Comparison of ENCODE assay signal across 8 cellular contexts in the genomic region with DNA sequence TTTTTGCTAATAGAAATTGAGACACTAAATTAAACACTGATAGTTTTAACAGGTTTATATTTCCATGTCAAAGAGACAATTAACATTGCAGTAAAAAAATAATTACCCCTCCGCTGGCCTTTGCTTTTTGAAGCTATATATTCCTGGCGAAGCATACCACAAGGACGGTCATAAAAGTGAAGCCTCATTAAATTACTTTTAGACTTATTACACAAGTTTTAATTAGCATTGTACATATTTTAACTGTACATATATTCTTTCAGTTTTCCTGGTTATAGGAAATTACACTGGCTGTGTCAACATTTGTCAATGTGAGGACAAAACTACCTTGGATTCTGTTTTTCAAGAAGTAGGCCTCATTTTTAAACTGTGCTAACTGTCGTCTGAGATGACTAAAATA. TPM values are rescaled to one million over a fixed set of nuclear protein-coding genes. Genes with fewer than 3 reads are reported as not detected.
DNase-seq lines count a peak whose midpoint lies in the region; ATAC-seq and TF ChIP-seq lines count a peak whose summit lies in the region.

No MANE protein-coding gene starts in this region.

- H3K27me3 ChIP-seq in CD8-positive, alpha-beta T cell (ENCODE audit: insufficient read depth, low read length) = peaks cover 28% of the 10 kb centered on the region
- peaks cover 10% of the 10 kb centered on the region for H3K27me3 ChIP-seq in kidney epithelial cell (ENCODE audit: control insufficient read depth, insufficient read depth, low read length)
- H3K27me3 ChIP-seq in effector memory CD4-positive, alpha-beta T cell (replicated peaks; ENCODE audit: control insufficient read depth, insufficient read depth, low read length, poor library complexity, severe bottlenecking) = peaks cover 5% of the 10 kb centered on the region

- peaks cover 14% of the 10 kb centered on the region for H3K4me1 Mint-ChIP-seq in CD8-positive, alpha-beta T cell (ENCODE audit: low read depth)
- peaks cover 13% of the 10 kb centered on the region for H3K4me1 Mint-ChIP-seq in activated CD8-positive, alpha-beta T cell treated with anti-CD3 and anti-CD28 coated beads for 36 hours (ENCODE audit: low read depth)

- H3K27ac Mint-ChIP-seq in CD8-positive, alpha-beta T cell = no peak overlapping the region
- H3K27ac Mint-ChIP-seq in activated CD8-positive, alpha-beta T cell treated with anti-CD3 and anti-CD28 coated beads for 36 hours = no peak overlapping the region

- H3K27me3 Mint-ChIP-seq in CD8-positive, alpha-beta T cell (ENCODE audit: low read depth) = peaks cover 41% of the 10 kb centered on the region
- peaks cover 55% of the 10 kb centered on the region for H3K27me3 Mint-ChIP-seq in activated CD8-positive, alpha-beta T cell treated with anti-CD3 and anti-CD28 coated beads for 36 hours

- no peaks in the 10 kb centered on the region for H3K9me3 Mint-ChIP-seq in CD8-positive, alpha-beta T cell
- H3K9me3 Mint-ChIP-seq in activated CD8-positive, alpha-beta T cell treated with anti-CD3 and anti-CD28 coated beads for 36 hours = no peaks in the 10 kb centered on the region

- H3K27ac ChIP-seq in CD8-positive, alpha-beta T cell (ENCODE audit: low read depth, low read length) = no peak overlapping the region
- H3K27ac ChIP-seq in effector memory CD4-positive, alpha-beta T cell (ENCODE audit: insufficient read depth, low read length, poor library complexity, severe bottlenecking) = no peak overlapping the region

- CTCF ChIA-PET in CD8-positive, alpha-beta T cell (lab: Charles Lee) = interaction anchor here (1.3 to 7.5 kb wide), 2 partner anchors 16 to 179 kb away, joined by 3 to 43 read pairs; a partner anchor contains a TSS
- CTCF ChIA-PET in HEK293T (lab: Yijun Ruan, JAX) = interaction anchor here (0.6 to 2.6 kb wide), 2 partner anchors 15 to 48 kb away, joined by 3 to 9 read pairs; no protein-coding TSS in a partner anchor
- CTCF ChIA-PET in activated CD8-positive, alpha-beta T cell treated with anti-CD3 and anti-CD28 coated beads for 36 hours (lab: Charles Lee) = interaction anchor here (2.2 to 4.8 kb wide), 2 partner anchors 16 to 45 kb away, joined by 7 to 30 read pairs; a partner anchor contains a TSS

- H3K4me3 ChIP-seq in CD8-positive, alpha-beta T cell (ENCODE audit: low read depth, low read length) = no peak overlapping the region
- H3K4me3 ChIP-seq in kidney epithelial cell (ENCODE audit: low read depth, low read length) = peak overlapping the region; percentile 57
- H3K4me3 ChIP-seq in effector memory CD4-positive, alpha-beta T cell (ENCODE audit: insufficient read depth, low read depth, low read length, poor library complexity, severe bottlenecking) = no peak overlapping the region

- ATAC-seq in CD8-positive, alpha-beta T cell = no peak
- no peak for ATAC-seq in activated CD8-positive, alpha-beta T cell treated with anti-CD3 and anti-CD28 coated beads for 36 hours
- ATAC-seq in GM18868 (IDR thresholded peaks at IDR 0.05; ENCODE audit: unreplicated experiment) (no peak), HG02610 (IDR thresholded peaks at IDR 0.05; ENCODE audit: unreplicated experiment) (no peak)

- no peak for DNase-seq in CD8-positive, alpha-beta T cell
- DNase-seq in HEK293T (ENCODE audit: extremely low spot score) (no peak), kidney epithelial cell (ENCODE audit: low read depth) (no peak), T-helper 9 cell (no peak)
- no peak for DNase-seq in activated CD8-positive, alpha-beta T cell treated with anti-CD3 and anti-CD28 coated beads for 36 hours
- DNase-seq in effector memory CD4-positive, alpha-beta T cell = no peak

- H3K9me3 ChIP-seq in CD8-positive, alpha-beta T cell (ENCODE audit: low read length) = no peaks in the 10 kb centered on the region
- no peaks in the 10 kb centered on the region for H3K9me3 ChIP-seq in effector memory CD4-positive, alpha-beta T cell (ENCODE audit: control insufficient read depth, low read length)

- peaks cover 10% of the 10 kb centered on the region for H3K4me1 ChIP-seq in CD8-positive, alpha-beta T cell (ENCODE audit: insufficient read depth, low read length)
- H3K4me1 ChIP-seq in effector memory CD4-positive, alpha-beta T cell (ENCODE audit: control insufficient read depth, insufficient read depth, low read length, poor library complexity, severe bottlenecking) = peaks cover 9% of the 10 kb centered on the region

- no peaks in the 10 kb centered on the region for H3K36me3 ChIP-seq in CD8-positive, alpha-beta T cell (ENCODE audit: insufficient read depth, low read length)
- no peaks in the 10 kb centered on the region for H3K36me3 ChIP-seq in kidney epithelial cell (ENCODE audit: control insufficient read depth, insufficient read depth, low read length)
- no peaks in the 10 kb centered on the region for H3K36me3 ChIP-seq in effector memory CD4-positive, alpha-beta T cell (ENCODE audit: control insufficient read depth, insufficient read depth, low read length)

- H3K36me3 Mint-ChIP-seq in CD8-positive, alpha-beta T cell = peaks cover 5% of the 10 kb centered on the region
- peaks cover 5% of the 10 kb centered on the region for H3K36me3 Mint-ChIP-seq in activated CD8-positive, alpha-beta T cell treated with anti-CD3 and anti-CD28 coated beads for 36 hours (ENCODE audit: low read depth)

- POLR2A ChIA-PET in CD8-positive, alpha-beta T cell (lab: Charles Lee) = no interaction called here
- POLR2A ChIA-PET in HEK293T (lab: Yijun Ruan, JAX) = interaction anchor here (3.7 kb wide), 1 partner anchor 15 kb away, joined by 24 read pairs; a partner anchor contains a TSS
- POLR2A ChIA-PET in activated CD8-positive, alpha-beta T cell treated with anti-CD3 and anti-CD28 coated beads for 36 hours (lab: Charles Lee) = interaction anchor here (0.6 kb wide), 1 partner anchor 189 kb away, joined by 4 read pairs; no protein-coding TSS in a partner anchor

- H3K4me3 Mint-ChIP-seq in CD8-positive, alpha-beta T cell = peak overlapping the region; percentile 96
- peak overlapping the region; percentile 96 for H3K4me3 Mint-ChIP-seq in activated CD8-positive, alpha-beta T cell treated with anti-CD3 and anti-CD28 coated beads for 36 hours

- intact Hi-C loops in CD8-positive, alpha-beta T cell (cut with DNase I, micrococcal nuclease) = loop anchor here in 1 of 2 experiments (10.0 kb wide), 1 partner anchor 528 kb away; no protein-coding TSS in a partner anchor
- intact Hi-C loops in activated CD8-positive, alpha-beta T cell treated with anti-CD3 and anti-CD28 coated beads for 36 hours (cut with micrococcal nuclease) = no loop called here

- no peak for TF ChIP-seq CTCF in CD8-positive, alpha-beta T cell (IDR thresholded peaks at IDR 0.05)
- no peak for TF ChIP-seq CTCF in activated CD8-positive, alpha-beta T cell treated with anti-CD3 and anti-CD28 coated beads for 36 hours (IDR thresholded peaks at IDR 0.05)
- no peak for TF ChIP-seq CTCF in kidney epithelial cell (IDR thresholded peaks at IDR 0.05; ENCODE audit: insufficient read depth, low read length, poor library complexity, severe bottlenecking)

TF ChIP-seq in HEK293T, 16 proteins besides CTCF, POLR2A, EP300 and RAD21:
- TF ChIP-seq CTBP1 (IDR thresholded peaks at IDR 0.05; ENCODE audit: borderline replicate concordance) (peak; percentile 35; the same call in 1 of the 2 replicates), SUZ12 (IDR thresholded peaks at IDR 0.05) (no peak), FOXK2 (IDR thresholded peaks at IDR 0.05) (no peak)
- TF ChIP-seq, protein P1, sequence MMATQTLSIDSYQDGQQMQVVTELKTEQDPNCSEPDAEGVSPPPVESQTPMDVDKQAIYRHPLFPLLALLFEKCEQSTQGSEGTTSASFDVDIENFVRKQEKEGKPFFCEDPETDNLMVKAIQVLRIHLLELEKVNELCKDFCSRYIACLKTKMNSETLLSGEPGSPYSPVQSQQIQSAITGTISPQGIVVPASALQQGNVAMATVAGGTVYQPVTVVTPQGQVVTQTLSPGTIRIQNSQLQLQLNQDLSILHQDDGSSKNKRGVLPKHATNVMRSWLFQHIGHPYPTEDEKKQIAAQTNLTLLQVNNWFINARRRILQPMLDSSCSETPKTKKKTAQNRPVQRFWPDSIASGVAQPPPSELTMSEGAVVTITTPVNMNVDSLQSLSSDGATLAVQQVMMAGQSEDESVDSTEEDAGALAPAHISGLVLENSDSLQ (IDR thresholded peaks at IDR 0.05) = peak; percentile 52
TF ChIP-seq in HEK293T: peak in this region for 2.

RNA-seq across cellular contexts. Expression of a gene that starts 1.2 kb away (rescaled TPM):
- total RNA-seq in CD8-positive, alpha-beta T cell = 1 to 10 TPM in 1 of 2 experiments, under 1 TPM in 1; 0.95 to 1.7 TPM
- 1 to 10 TPM; 2.1 to 2.5 TPM for total RNA-seq in activated CD8-positive, alpha-beta T cell treated with anti-CD3 and anti-CD28 coated beads for 36 hours
- total RNA-seq in kidney epithelial cell = 1.7 and 3.6 TPM in 2 replicates

RNA-seq across cellular contexts. Expression of a gene that starts 1.6 kb away (rescaled TPM):
- total RNA-seq in CD8-positive, alpha-beta T cell = under 1 TPM in 1 of 2 experiments, not detected in 1; 0.71 TPM
- total RNA-seq in activated CD8-positive, alpha-beta T cell treated with anti-CD3 and anti-CD28 coated beads for 36 hours = under 1 TPM; 0.41 to 0.81 TPM
- 0.04 and 0.14 TPM in 2 replicates for total RNA-seq in kidney epithelial cell

RNA-seq across cellular contexts. Expression of a gene that starts 16.1 kb away (rescaled TPM):
- not detected for total RNA-seq in CD8-positive, alpha-beta T cell
- total RNA-seq in activated CD8-positive, alpha-beta T cell treated with anti-CD3 and anti-CD28 coated beads for 36 hours = not detected
- total RNA-seq in kidney epithelial cell = 16.7 and 28.3 TPM in 2 replicates

Comparison
In these comparisons a context has a peak if more than half of its experiments do, and no peak if none do; other contexts are left out.
1. RNA of a gene that starts 16.1 kb away (total RNA-seq): 16.7 to 28.3 TPM in kidney epithelial cell; not detected in CD8-positive, alpha-beta T cell and not detected in activated CD8-positive, alpha-beta T cell treated with anti-CD3 and anti-CD28 coated beads for 36 hours; every median in the first group is over 10 times any median in the second.